14 cellular contexts compared by ENCODE assay signal in the genomic region with DNA sequence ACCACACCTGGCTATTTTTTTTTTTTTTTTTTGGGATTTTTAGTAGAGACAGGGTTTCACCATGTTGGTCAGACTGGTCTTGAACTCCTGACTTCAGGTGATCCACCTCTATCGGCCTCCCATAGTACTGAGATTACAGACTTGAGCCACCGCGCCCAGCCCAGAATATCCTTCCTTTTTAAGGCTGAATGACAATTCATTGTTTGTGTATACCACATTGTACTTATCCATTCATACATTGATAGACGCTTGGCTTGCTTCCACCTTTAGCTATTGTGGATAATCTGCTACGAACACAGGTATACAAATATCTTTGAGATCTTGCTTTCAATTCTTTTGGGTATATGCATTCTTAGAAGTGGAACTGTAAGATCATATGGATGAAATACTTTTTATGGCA. TPM values are rescaled to one million over a fixed set of nuclear protein-coding genes. Genes with fewer than 3 reads are reported as not detected.
DNase-seq lines count a peak whose midpoint lies in the region; ATAC-seq and TF ChIP-seq lines count a peak whose summit lies in the region.
"Had no signal": no experiment of that assay in that cellular context is flagged by ENCODE, and none has a peak within 500 bp of the region (broad histone marks: within the 10 kb centered on the region; RNA-seq: fewer than 3 reads in every experiment).

No MANE protein-coding gene starts in this region.

- H3K27ac ChIP-seq in C4-2B (0 out of 2 replicates have a peak overlapping the region, but pooled peaks have one; percentile 37), VCaP (peak overlapping the region; percentile 78; the same call in 1 of the 2 replicates)

- intact Hi-C loops in mucosa of descending colon (cut with DNase I, micrococcal nuclease): no loop called here

- DNase-seq in NCI-H345 (lab: John Stamatoyannopoulos, UW) (peak; percentile 74), mucosa of descending colon (no peak), MV-4-11 (lab: John Stamatoyannopoulos, UW) (no peak)
- DNase-seq: ACHN; AML-193; CD4-positive, CD25-positive, alpha-beta regulatory T cell; CD8-positive, alpha-beta memory T cell; COR-L47; H9; IMR-90 had no signal

- H3K4me3 ChIP-seq in mucosa of descending colon: no peak overlapping the region

- no peaks in the 10 kb centered on the region for H3K36me3 ChIP-seq in mucosa of descending colon (ENCODE audit: low read depth)

- ATAC-seq in mucosa of descending colon (peak; percentile 35), HG02571 (IDR thresholded peaks at IDR 0.05; ENCODE audit: unreplicated experiment) (no peak), HG03175 (IDR thresholded peaks at IDR 0.05; ENCODE audit: unreplicated experiment) (no peak)

- no peaks in the 10 kb centered on the region for H3K4me1 ChIP-seq in mucosa of descending colon (ENCODE audit: low read depth)

- no peaks in the 10 kb centered on the region for H3K9me3 ChIP-seq in mucosa of descending colon

- no peak for TF ChIP-seq CTCF in C4-2B (conservative IDR thresholded peaks at IDR 0.05)
- no peak for TF ChIP-seq CTCF in VCaP (conservative IDR thresholded peaks at IDR 0.05)
- TF ChIP-seq CTCF in mucosa of descending colon (IDR thresholded peaks at IDR 0.05): no peak

RNA-seq across cellular contexts. Expression of a gene that starts 10.8 kb away (rescaled TPM):
- under 1 TPM; 0.57 to 0.67 (median 0.63) TPM for total RNA-seq in mucosa of descending colon
- total RNA-seq: CD4-positive, CD25-positive, alpha-beta regulatory T cell; CD8-positive, alpha-beta memory T cell; IMR-90 had no signal
